Comparison of ENCODE assay signal across 23 cellular contexts in genomic region chr3:136939489-136939888, GRCh38. TPM values are rescaled to one million over a fixed set of nuclear protein-coding genes. Genes with fewer than 3 reads are reported as not detected.
A peak's percentile ranks its signal among the peaks of the same experiment; 100 is the strongest.
DNase-seq lines count a peak whose midpoint lies in the region; ATAC-seq, FAIRE-seq and TF ChIP-seq lines count a peak whose summit lies in the region.
"Had no signal": no experiment of that assay in that cellular context is flagged by ENCODE, and none has a peak within 500 bp of the region (broad histone marks: within the 10 kb centered on the region; RNA-seq: fewer than 3 reads in every experiment).

No MANE protein-coding gene starts in this region.

- H3K36me3 ChIP-seq in liver (ENCODE audit: control insufficient read depth in 4 of 4, insufficient read depth in 3 of 4, low read depth in 1 of 4, low read length in 3 of 4) (no peaks in the 10 kb centered on the region), HepG2 (replicated peaks in 1 of 2; ENCODE audit: control insufficient read depth in 1 of 2, insufficient read depth in 2 of 2, low read length in 2 of 2) (peaks cover 0 to 5% of the 10 kb centered on the region in 2 experiments; a peak in 1 of 5 replicates), Karpas-422 (ENCODE audit: insufficient read depth, low read length) (peaks cover 10% of the 10 kb centered on the region; the same call in 1 of the 2 replicates), gastroesophageal sphincter (peaks cover 0 to 11% of the 10 kb centered on the region in 2 donors), right atrium auricular region (no peaks in the 10 kb centered on the region), small intestine (ENCODE audit: control insufficient read depth in 2 of 2, insufficient read depth in 2 of 2, low read length in 2 of 2) (peaks cover 0 to 2% of the 10 kb centered on the region in 2 donors)
- H3K36me3 ChIP-seq: breast epithelium, thyroid gland had no signal

- H2AFZ ChIP-seq in HepG2 (ENCODE audit: low read length) (no peak overlapping the region), Karpas-422 (ENCODE audit: low read length) (no peak overlapping the region)

- TF ChIP-seq CTCF in liver (IDR thresholded peaks at IDR 0.05; ENCODE audit: low read depth, low read length, missing input control) (no peak), HepG2 (CRISPR knock-in tag; IDR thresholded peaks at IDR 0.05) (no peak), chondrocyte (IDR thresholded peaks at IDR 0.05) (no peak), gastroesophageal sphincter (IDR thresholded peaks at IDR 0.05) (no peak), right atrium auricular region (IDR thresholded peaks at IDR 0.05) (no peak)

- H3K27ac Mint-ChIP-seq in chondrocyte (ENCODE audit: unreplicated experiment) = peak overlapping the region; percentile 64
- peak overlapping the region in 1 of 2 donors; percentile 77 for H3K27ac Mint-ChIP-seq in stimulated activated naive CD8-positive, alpha-beta T cell treated with anti-CD3 and anti-CD28 coated beads, Interleukin-15, amount 100 ng/mL, for 72 hours
- H3K27ac Mint-ChIP-seq: nephron, WTC11 had no signal

- intact Hi-C loops in HepG2 (cut with micrococcal nuclease; ENCODE audit: unreplicated experiment) = no loop called here

- FAIRE-seq in HepG2 (lab: Jason Lieb, UNC) (no peak), small intestine (lab: Jason Lieb, UNC) (no peak)

- POLR2A ChIA-PET in HepG2 (lab: Yijun Ruan, JAX) = no interaction called here

- H3K4me2 ChIP-seq in HepG2 (ENCODE audit: low read depth, low read length) = no peak overlapping the region
- peak overlapping the region; percentile 43 for H3K4me2 ChIP-seq in Karpas-422 (ENCODE audit: low read depth, low read length, poor library complexity, severe bottlenecking)

- TF ChIP-seq EP300 in HepG2 (IDR thresholded peaks at IDR 0.05; ENCODE audit: low read depth in 2 of 2, low read length in 2 of 2) = no peak
- TF ChIP-seq EP300 in HepG2 (CRISPR knock-in tag; IDR thresholded peaks at IDR 0.05; ENCODE audit: borderline replicate concordance) = no peak
- TF ChIP-seq EP300 in gastroesophageal sphincter (IDR thresholded peaks at IDR 0.05) = no peak

- TF ChIP-seq RAD21 in liver (IDR thresholded peaks at IDR 0.05) (peak in 1 of 2 donors; percentile 24), HepG2 (CRISPR knock-in tag; IDR thresholded peaks at IDR 0.05) (no peak)

- WGBS in liver = 75% methylated on average over 1 of the region's 1 CpG
- WGBS in HepG2 (ENCODE audit: low lambda C conversion rate) = 95% methylated on average over 1 of the region's 1 CpG
- WGBS in gastroesophageal sphincter (ENCODE audit: low coverage in 1 of 2), 2 donors = 91 to 100% methylated on average over 1 of the region's 1 CpG
- WGBS in small intestine, 3 donors = 75 to 84% (median 83%) methylated on average over 1 of the region's 1 CpG

- no peak overlapping the region for H3K27ac ChIP-seq in liver (ENCODE audit: low read depth in 1 of 2, low read length in 2 of 2)
- no peak overlapping the region for H3K27ac ChIP-seq in HepG2 (ENCODE audit: extremely low read length, insufficient read depth, low read length)
- peak overlapping the region; percentile 61 for H3K27ac ChIP-seq in Karpas-422 (ENCODE audit: low read length)
- no peak overlapping the region for H3K27ac ChIP-seq in gastroesophageal sphincter
- H3K27ac ChIP-seq in right atrium auricular region = no peak overlapping the region
- no peak overlapping the region for H3K27ac ChIP-seq in small intestine (ENCODE audit: low read depth in 1 of 2, low read length in 1 of 2)
- H3K27ac ChIP-seq: breast epithelium, thyroid gland had no signal

- H3K9me3 ChIP-seq in liver (ENCODE audit: control insufficient read depth in 4 of 4, low read length in 3 of 4) (no peaks in the 10 kb centered on the region), HepG2 (ENCODE audit: low read length) (0 out of 2 replicates have a peak, but pooled peaks cover 8% of the 10 kb centered on the region), Karpas-422 (ENCODE audit: low read length) (no peaks in the 10 kb centered on the region), gastroesophageal sphincter (peaks cover 0 to 4% (median 0%) of the 10 kb centered on the region in 3 donors), right atrium auricular region (no peaks in the 10 kb centered on the region), small intestine (ENCODE audit: control insufficient read depth, low read depth) (no peaks in the 10 kb centered on the region)
- H3K9me3 ChIP-seq: breast epithelium, HAP-1, thyroid gland had no signal

- H3K4me3 Mint-ChIP-seq in chondrocyte (ENCODE audit: unreplicated experiment) = no peak overlapping the region
- H3K4me3 Mint-ChIP-seq in stimulated activated naive CD8-positive, alpha-beta T cell treated with anti-CD3 and anti-CD28 coated beads, Interleukin-15, amount 100 ng/mL, for 72 hours = peak overlapping the region; percentile 26 to 30
- H3K4me3 Mint-ChIP-seq: nephron, WTC11 had no signal

- in situ Hi-C loops in HepG2 (cut with HindIII; ENCODE audit: extremely low pct_ligation_motif_present, low pct_unique_long_range_greater_than_20kb) = no loop called here

- no peak overlapping the region for H3K9ac ChIP-seq in liver (ENCODE audit: low read depth in 1 of 2, low read length in 2 of 2)
- H3K9ac ChIP-seq in HepG2 (ENCODE audit: insufficient read depth, low read depth, low read length) = no peak overlapping the region
- no peak overlapping the region for H3K9ac ChIP-seq in Karpas-422 (ENCODE audit: low read length)

- H3K27me3 ChIP-seq in liver (ENCODE audit: control insufficient read depth in 4 of 4, insufficient read depth in 4 of 4, low read length in 3 of 4) (no peaks in the 10 kb centered on the region), HepG2 (ENCODE audit: control insufficient read depth in 1 of 2, insufficient read depth in 2 of 2, low read length in 2 of 2) (no peaks in the 10 kb centered on the region), Karpas-422 (ENCODE audit: low read length) (no peaks in the 10 kb centered on the region), gastroesophageal sphincter (no peaks in the 10 kb centered on the region), right atrium auricular region (no peaks in the 10 kb centered on the region), small intestine (ENCODE audit: control insufficient read depth in 2 of 2, insufficient read depth in 2 of 2, low read length in 2 of 2) (no peaks in the 10 kb centered on the region)
- H3K27me3 ChIP-seq: breast epithelium, thyroid gland had no signal

- no peak for TF ChIP-seq POLR2A in HepG2 (IDR thresholded peaks at IDR 0.05; ENCODE audit: insufficient read depth in 1 of 2, low read depth in 2 of 2, low read length in 2 of 2)
- no peak for TF ChIP-seq POLR2A in gastroesophageal sphincter (IDR thresholded peaks at IDR 0.05)

- CTCF ChIA-PET in HepG2 (lab: Yijun Ruan, JAX; ENCODE audit: low intra/inter-chr PET ratio, low total read pairs) = no interaction called here

- H3K9me3 Mint-ChIP-seq in chondrocyte (ENCODE audit: low read depth) = peaks cover 13% of the 10 kb centered on the region
- H3K9me3 Mint-ChIP-seq in stimulated activated naive CD8-positive, alpha-beta T cell treated with anti-CD3 and anti-CD28 coated beads, Interleukin-15, amount 100 ng/mL, for 72 hours = peaks cover 7 to 9% of the 10 kb centered on the region in 2 donors

- no TSS peak for BruUV-seq in HepG2 (replicated peaks; lab: Mats Ljungman, UMichigan)

- ATAC-seq in HepG2 = no peak
- no peak for ATAC-seq in stimulated activated naive CD8-positive, alpha-beta T cell treated with anti-CD3 and anti-CD28 coated beads, Interleukin-15, amount 100 ng/mL, for 72 hours
- ATAC-seq in gastroesophageal sphincter = no peak
- ATAC-seq: esophagus mucosa, WTC11 had no signal

- peaks cover 3% of the 10 kb centered on the region; the same call in 1 of the 2 replicates for H4K20me1 ChIP-seq in HepG2 (ENCODE audit: insufficient read depth, low read length)
- H4K20me1 ChIP-seq in Karpas-422 (ENCODE audit: insufficient read depth, low read depth, low read length) = no peaks in the 10 kb centered on the region

- peaks cover 31% of the 10 kb centered on the region for H3K4me1 Mint-ChIP-seq in chondrocyte (ENCODE audit: low read depth)
- H3K4me1 Mint-ChIP-seq in stimulated activated naive CD8-positive, alpha-beta T cell treated with anti-CD3 and anti-CD28 coated beads, Interleukin-15, amount 100 ng/mL, for 72 hours = peaks cover 55% of the 10 kb centered on the region
- H3K4me1 Mint-ChIP-seq: nephron had no signal

- H3K79me2 ChIP-seq in HepG2 (ENCODE audit: insufficient read depth, low read length) (peaks cover 36% of the 10 kb centered on the region), Karpas-422 (ENCODE audit: low read length) (peaks cover 100% of the 10 kb centered on the region)

- H3K9me2 ChIP-seq in Karpas-422 (replicated peaks; ENCODE audit: insufficient read depth, low read length) = no peaks in the 10 kb centered on the region

- H3K4me1 ChIP-seq in liver (ENCODE audit: control insufficient read depth in 4 of 4, insufficient read depth in 4 of 4, low read length in 3 of 4) = peaks cover 2 to 9% (median 5%) of the 10 kb centered on the region in 4 donors
- peaks cover 22% of the 10 kb centered on the region; the same call in 1 of the 2 replicates for H3K4me1 ChIP-seq in HepG2 (ENCODE audit: insufficient read depth, low read length)
- peaks cover 29% of the 10 kb centered on the region for H3K4me1 ChIP-seq in Karpas-422 (ENCODE audit: low read length)
- H3K4me1 ChIP-seq in gastroesophageal sphincter = peaks cover 8 to 58% (median 8%) of the 10 kb centered on the region in 3 donors
- H3K4me1 ChIP-seq in right atrium auricular region = peaks cover 0 to 19% of the 10 kb centered on the region in 2 donors
- peaks cover 0 to 5% of the 10 kb centered on the region in 2 donors for H3K4me1 ChIP-seq in small intestine (ENCODE audit: control insufficient read depth in 2 of 2, insufficient read depth in 1 of 2, low read depth in 1 of 2, low read length in 1 of 2)
- H3K4me1 ChIP-seq: breast epithelium had no signal

- H3K36me3 Mint-ChIP-seq in chondrocyte (ENCODE audit: low read depth) = peaks cover 6% of the 10 kb centered on the region

- no peaks in the 10 kb centered on the region for H3K27me3 Mint-ChIP-seq in chondrocyte (ENCODE audit: low read depth)
- no peaks in the 10 kb centered on the region for H3K27me3 Mint-ChIP-seq in stimulated activated naive CD8-positive, alpha-beta T cell treated with anti-CD3 and anti-CD28 coated beads, Interleukin-15, amount 100 ng/mL, for 72 hours

- DNase-seq in HepG2 (ENCODE audit: low spot score) (no peak), Karpas-422 (no peak), chondrocyte (ENCODE audit: low spot score) (no peak), right atrium auricular region (ENCODE audit: low spot score) (no peak), small intestine (no peak)
- no peak for DNase-seq in stimulated activated naive CD8-positive, alpha-beta T cell treated with anti-CD3 and anti-CD28 coated beads, Interleukin-15, amount 100 ng/mL, for 72 hours
- DNase-seq: activated CD8-positive, alpha-beta memory T cell treated with anti-CD3 and anti-CD28 coated beads, Interleukin-2, amount 50 U/mL, for 4 hours; glutamatergic neuron; NCI-H1417; NCI-H82; posterior cingulate gyrus; stimulated activated CD4-positive, alpha-beta T cell treated with anti-CD3 and anti-CD28 coated beads, Interleukin-4, amount 100 ng/mL, for 4 hours; stimulated activated CD8-positive, alpha-beta memory T cell treated with anti-CD3 and anti-CD28 coated beads, Interleukin-4, amount 100 ng/mL, for 48 hours; thyroid gland had no signal

- H3K4me3 ChIP-seq in liver (ENCODE audit: low read depth in 1 of 3, low read length in 3 of 3) (no peak overlapping the region), HepG2 (replicated peaks in 1 of 3; ENCODE audit: insufficient read depth in 1 of 3, low read depth in 2 of 3, low read length in 3 of 3) (no peak overlapping the region), Karpas-422 (ENCODE audit: low read length) (no peak overlapping the region), gastroesophageal sphincter (no peak overlapping the region), right atrium auricular region (no peak overlapping the region), small intestine (ENCODE audit: low read depth in 1 of 2, low read length in 2 of 2) (no peak overlapping the region)
- H3K4me3 ChIP-seq: breast epithelium, HAP-1, lung, skin epidermis, thyroid gland had no signal

RNA-seq across cellular contexts. Expression of gene IL20RB, which starts 18.3 kb away (rescaled TPM):
- total RNA-seq in liver (1 to 10 TPM in 1 of 2 donors, under 1 TPM in 1; 0.14 to 1.3 TPM), HepG2 (2016; rRNA removed; fragmentation: Illumina TruSeq; extraction: Trizol) (0.22 and 0.34 TPM in 2 replicates), chondrocyte (0.92 to 1.2 TPM (median 0.94 TPM) in 3 replicates), gastroesophageal sphincter (1 to 10 TPM in 2 of 4 donors, under 1 TPM in 2; 0.62 to 7.3 (median 1.0) TPM), right atrium auricular region (under 1 TPM in 1 of 2 donors, not detected in 1; 0.41 TPM)
- polyA plus RNA-seq in liver (under 1 TPM; 0.14 to 0.53 TPM), HepG2 (2011; rRNA removed) (0.32 and 0.37 TPM in 2 replicates), small intestine (under 1 TPM; 0.67 to 0.81 (median 0.78) TPM)
- total RNA-seq in HepG2 (2016; cell fraction: cytosol; rRNA removed; fragmentation: Illumina TruSeq; extraction: Trizol; ENCODE audit: low read depth) = 0.53 and 0.91 TPM in 2 replicates
- 0.42 and 0.48 TPM in 2 replicates for total RNA-seq in HepG2 (2016; cell fraction: insoluble cytoplasmic fraction; rRNA removed; fragmentation: Illumina TruSeq; extraction: Trizol)
- total RNA-seq in HepG2 (2016; cell fraction: membrane; rRNA removed; fragmentation: Illumina TruSeq; extraction: Trizol) = 0.37 and 0.45 TPM in 2 replicates
- 0.68 and 1.5 TPM in 2 replicates for total RNA-seq in HepG2 (2016; cell fraction: nucleus; rRNA removed; fragmentation: Illumina TruSeq; extraction: Trizol)
- 0.22 and 0.24 TPM in 2 replicates for polyA plus RNA-seq in HepG2 (2011; cell fraction: cytosol; rRNA removed)
- polyA plus RNA-seq in HepG2 (2011; cell fraction: nucleus; rRNA removed) = 0.63 and 0.69 TPM in 2 replicates
- 0.17 and 0.27 TPM in 2 replicates for polyA plus RNA-seq in HepG2 (2012)
- polyA plus RNA-seq in HepG2 (2016; cell fraction: cytosol; fragmentation: Illumina TruSeq; extraction: Trizol; ENCODE audit: low read depth) = 0.06 TPM in 1 of 2 replicates, not detected in the other
- 0.34 and 0.61 TPM in 2 replicates for polyA plus RNA-seq in HepG2 (2016; cell fraction: insoluble cytoplasmic fraction; fragmentation: Illumina TruSeq; extraction: Trizol; ENCODE audit: low read depth)
- 0.15 and 0.18 TPM in 2 replicates for polyA plus RNA-seq in HepG2 (2016; cell fraction: membrane; fragmentation: Illumina TruSeq; extraction: Trizol; ENCODE audit: low read depth)
- 1.2 and 1.8 TPM in 2 replicates for polyA plus RNA-seq in HepG2 (2016; cell fraction: nucleus; fragmentation: Illumina TruSeq; extraction: Trizol; ENCODE audit: insufficient read depth, low read depth)
- polyA minus RNA-seq in HepG2 (2011; rRNA and poly(A)+ RNA removed; ENCODE audit: low replicate concordance) = 2.0 and 67.6 TPM in 2 replicates
- polyA minus RNA-seq in HepG2 (2011; cell fraction: cytosol; rRNA and poly(A)+ RNA removed) = 0.40 and 0.62 TPM in 2 replicates
- 3.1 and 4.8 TPM in 2 replicates for polyA minus RNA-seq in HepG2 (2011; cell fraction: nucleus; rRNA and poly(A)+ RNA removed)
- 1.1 and 3.2 TPM in 2 replicates for total RNA-seq in Karpas-422 (2014; rRNA removed; shearing (Covaris generic); ENCODE audit: low replicate concordance)
